Comparison of ENCODE assay signal across 8 cellular contexts in genomic region chr11:77471520-77472234, GRCh38. TPM values are rescaled to one million over a fixed set of nuclear protein-coding genes. Genes with fewer than 3 reads are reported as not detected.
DNase-seq lines count a peak whose midpoint lies in the region; ATAC-seq and TF ChIP-seq lines count a peak whose summit lies in the region.

No MANE protein-coding gene starts in this region.

- in situ Hi-C loops in KBM-7 (cut with MboI; ENCODE audit: low pct_unique_long_range_greater_than_20kb, low sequenced_read_pairs), result no loop called here

- intact Hi-C loops in aorta (cut with DNase I), result loop anchor here in 1 of 2 donors (5.0 kb wide), 1 partner anchor 59 kb away; no protein-coding TSS in a partner anchor

- H3K9ac ChIP-seq in iPS-15b (ENCODE audit: low read depth, low read length), result peak overlapping the region; percentile 71

- 90 to 93% methylated on average over 3 of the region's 3 CpGs for WGBS in aorta, 2 donors

- ATAC-seq in HG02763 (IDR thresholded peaks at IDR 0.05; ENCODE audit: unreplicated experiment) (no peak), aorta (ENCODE audit: low FRiP score) (no peak)

- H3K4me3 ChIP-seq in iPS-15b (ENCODE audit: low read depth, low read length), result peak overlapping the region; percentile 90
- no peak overlapping the region for H3K4me3 ChIP-seq in aorta (ENCODE audit: low read length in 2 of 2)

- no peaks in the 10 kb centered on the region for H3K27me3 ChIP-seq in iPS-15b (ENCODE audit: control insufficient read depth, insufficient read depth, low read length)
- H3K27me3 ChIP-seq in aorta (ENCODE audit: control insufficient read depth in 1 of 2, insufficient read depth in 2 of 2, low read length in 1 of 2), result no peaks in the 10 kb centered on the region

- H3K9me3 ChIP-seq in iPS-15b (ENCODE audit: control insufficient read depth, insufficient read depth, low read length) (no peaks in the 10 kb centered on the region), aorta (ENCODE audit: control insufficient read depth, low read length) (no peaks in the 10 kb centered on the region)

- H3K27ac ChIP-seq in VCaP, result peak overlapping the region; percentile 89
- H3K27ac ChIP-seq in aorta (ENCODE audit: low read depth in 1 of 2, low read length in 2 of 2), result no peak overlapping the region

- peak; percentile 30 for DNase-seq in DMS153 (lab: John Stamatoyannopoulos, UW)
- peak; percentile 59 for DNase-seq in KBM-7
- DNase-seq in kidney glomerular epithelial cell (lab: John Stamatoyannopoulos, UW), result no peak
- DNase-seq in midbrain (lab: John Stamatoyannopoulos, UW), result no peak
- DNase-seq in aorta, result no peak

- TF ChIP-seq CTCF in VCaP (conservative IDR thresholded peaks at IDR 0.05), result peak; percentile 45

- H3K36me3 ChIP-seq in iPS-15b (ENCODE audit: control insufficient read depth, insufficient read depth, low read length) (no peaks in the 10 kb centered on the region), aorta (ENCODE audit: control insufficient read depth in 1 of 2, insufficient read depth in 2 of 2, low read length in 1 of 2) (no peaks in the 10 kb centered on the region)

- H3K4me1 ChIP-seq in iPS-15b (ENCODE audit: control insufficient read depth, insufficient read depth, low read length) (peaks cover 55% of the 10 kb centered on the region), aorta (ENCODE audit: control insufficient read depth in 1 of 2, insufficient read depth in 2 of 2, low read length in 2 of 2) (no peaks in the 10 kb centered on the region)

RNA-seq across cellular contexts. Expression of gene PAK1, which starts 2.2 kb away (rescaled TPM):
- total RNA-seq in aorta, result 10 to 100 TPM; 27.0 to 42.6 TPM
- polyA plus RNA-seq in aorta, result 10 to 100 TPM in 1 of 2 donors, 1 to 10 TPM in 1; 9.4 to 11.8 TPM

Comparison
In these comparisons a context has a peak if more than half of its experiments do, and no peak if none do; other contexts are left out.
1. DNase-seq: peak in DMS153 (single experiment) and KBM-7 (single experiment); none in kidney glomerular epithelial cell (single experiment), midbrain (single experiment) and aorta (0 of 2).